In the genomic region with DNA sequence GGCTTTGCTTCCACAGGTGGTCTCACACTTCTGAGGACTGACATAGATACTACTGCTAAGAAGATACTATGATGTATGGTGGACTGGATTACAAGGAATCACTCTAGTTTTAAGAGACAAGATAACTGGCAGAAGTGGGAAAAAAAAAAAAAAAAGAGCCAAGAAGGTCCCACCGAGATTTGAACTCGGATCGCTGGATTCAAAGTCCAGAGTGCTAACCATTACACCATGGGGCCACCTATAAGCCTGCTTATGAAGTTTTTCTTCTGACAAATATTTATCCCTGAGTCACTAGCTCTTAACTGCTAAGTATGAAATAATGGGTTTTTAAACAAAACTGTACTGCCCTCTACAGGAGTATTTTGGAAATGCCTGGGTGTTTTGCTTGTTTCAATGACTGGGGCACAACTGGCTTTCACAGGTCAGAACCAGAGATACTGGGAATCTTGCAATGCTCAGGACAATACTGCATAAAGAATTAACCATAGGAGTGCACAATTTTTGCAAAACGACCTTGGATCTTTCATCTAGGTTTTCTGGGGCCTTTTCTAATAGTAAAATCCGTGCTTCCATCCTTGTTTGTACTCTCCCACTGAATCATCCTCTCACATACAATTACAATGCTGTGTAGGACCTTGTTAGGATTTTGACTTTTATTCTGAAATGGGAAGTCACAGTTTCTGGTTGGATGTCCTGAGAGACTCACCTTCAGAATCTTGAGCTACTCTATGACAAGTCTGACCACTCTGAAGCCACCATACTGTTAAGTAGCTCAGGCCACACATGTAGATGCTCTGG, we compare ENCODE assay signal across 8 cellular contexts.
DNase-seq lines count a peak whose midpoint lies in the region; ATAC-seq and TF ChIP-seq lines count a peak whose summit lies in the region.

No MANE protein-coding gene starts in this region.

- peak overlapping the region; percentile 11 for H3K27ac Mint-ChIP-seq in CD8-positive, alpha-beta T cell
- peak overlapping the region; percentile 60 for H3K27ac Mint-ChIP-seq in activated CD8-positive, alpha-beta memory T cell treated with anti-CD3 and anti-CD28 coated beads, Interleukin-2, amount 10 ng/mL, durations not matched to agents 7 days and 5 days

- no peaks in the 10 kb centered on the region for H3K9me3 Mint-ChIP-seq in CD8-positive, alpha-beta T cell
- no peaks in the 10 kb centered on the region for H3K9me3 Mint-ChIP-seq in activated CD8-positive, alpha-beta memory T cell treated with anti-CD3 and anti-CD28 coated beads, Interleukin-2, amount 10 ng/mL, durations not matched to agents 7 days and 5 days (ENCODE audit: low read depth)

- H3K4me3 ChIP-seq in CD8-positive, alpha-beta T cell (ENCODE audit: low read depth, low read length) = no peak overlapping the region
- peak overlapping the region; percentile 35 for H3K4me3 ChIP-seq in neuron (ENCODE audit: low read length)

- no peaks in the 10 kb centered on the region for H3K27me3 ChIP-seq in CD8-positive, alpha-beta T cell (ENCODE audit: insufficient read depth, low read length)
- no peaks in the 10 kb centered on the region for H3K27me3 ChIP-seq in neuron (ENCODE audit: insufficient read depth, low read length)

- H3K36me3 ChIP-seq in CD8-positive, alpha-beta T cell (ENCODE audit: insufficient read depth, low read length) = no peaks in the 10 kb centered on the region
- H3K36me3 ChIP-seq in neuron (ENCODE audit: insufficient read depth, low read length) = no peaks in the 10 kb centered on the region

- no peak overlapping the region for H3K4me3 Mint-ChIP-seq in CD8-positive, alpha-beta T cell
- no peak overlapping the region for H3K4me3 Mint-ChIP-seq in activated CD8-positive, alpha-beta memory T cell treated with anti-CD3 and anti-CD28 coated beads, Interleukin-2, amount 10 ng/mL, durations not matched to agents 7 days and 5 days

- H3K27me3 Mint-ChIP-seq in CD8-positive, alpha-beta T cell (ENCODE audit: low read depth) = peaks cover 7% of the 10 kb centered on the region
- H3K27me3 Mint-ChIP-seq in activated CD8-positive, alpha-beta memory T cell treated with anti-CD3 and anti-CD28 coated beads, Interleukin-2, amount 10 ng/mL, durations not matched to agents 7 days and 5 days = peaks cover 10% of the 10 kb centered on the region

- DNase-seq in CD8-positive, alpha-beta T cell = peak in 3 of 7 experiments; percentile 35 to 64 (median 39)
- peak; percentile 93 for DNase-seq in HS-5 (ENCODE audit: low read depth)
- peak; percentile 98 for DNase-seq in NCI-H748 treated with DMSO at 0.1 percent for 48 hours (lab: John Stamatoyannopoulos, UW)
- DNase-seq in activated CD8-positive, alpha-beta memory T cell treated with anti-CD3 and anti-CD28 coated beads, Interleukin-2, amount 10 ng/mL, durations not matched to agents 7 days and 5 days = peak; percentile 54
- DNase-seq in fibroblast of peridontal ligament (ENCODE audit: extremely low read depth) = peak; percentile 98

- H3K4me1 ChIP-seq in CD8-positive, alpha-beta T cell (ENCODE audit: insufficient read depth, low read length) = peaks cover 17% of the 10 kb centered on the region
- H3K4me1 ChIP-seq in neuron (ENCODE audit: insufficient read depth, low read length) = peaks cover 19% of the 10 kb centered on the region

- H3K36me3 Mint-ChIP-seq in CD8-positive, alpha-beta T cell = no peaks in the 10 kb centered on the region
- no peaks in the 10 kb centered on the region for H3K36me3 Mint-ChIP-seq in activated CD8-positive, alpha-beta memory T cell treated with anti-CD3 and anti-CD28 coated beads, Interleukin-2, amount 10 ng/mL, durations not matched to agents 7 days and 5 days

- CTCF ChIA-PET in CD8-positive, alpha-beta T cell (lab: Charles Lee) = interaction anchor here (0.6 to 2.8 kb wide), 30 partner anchors 8 to 1486 kb away, joined by 3 to 38 read pairs (median 4); a partner anchor contains a TSS
- CTCF ChIA-PET in activated CD8-positive, alpha-beta memory T cell treated with anti-CD3 and anti-CD28 coated beads, Interleukin-2, amount 10 ng/mL, durations not matched to agents 7 days and 5 days (lab: Charles Lee) = interaction anchor here (0.6 to 4.2 kb wide), 27 partner anchors 8 to 672 kb away, joined by 3 to 39 read pairs (median 4); a partner anchor contains a TSS

- H2AFZ ChIP-seq in neuron (ENCODE audit: low read depth, low read length) = peak overlapping the region; percentile 78

- intact Hi-C loops in CD8-positive, alpha-beta T cell (cut with DNase I, micrococcal nuclease) = loop anchor here (1.0 to 5.0 kb wide), 6 partner anchors 11 to 670 kb away; a partner anchor contains a TSS

- peak; percentile 75 for ATAC-seq in CD8-positive, alpha-beta T cell
- ATAC-seq in GM19035 (IDR thresholded peaks at IDR 0.05; ENCODE audit: unreplicated experiment) = peak; percentile 64
- ATAC-seq in activated CD8-positive, alpha-beta memory T cell treated with anti-CD3 and anti-CD28 coated beads, Interleukin-2, amount 10 ng/mL, durations not matched to agents 7 days and 5 days = peak; percentile 62
- ATAC-seq in HG02840 (IDR thresholded peaks at IDR 0.05; ENCODE audit: low FRiP score, unreplicated experiment) = no peak

- peaks cover 22% of the 10 kb centered on the region for H3K4me1 Mint-ChIP-seq in CD8-positive, alpha-beta T cell (ENCODE audit: low read depth)
- peaks cover 43% of the 10 kb centered on the region for H3K4me1 Mint-ChIP-seq in activated CD8-positive, alpha-beta memory T cell treated with anti-CD3 and anti-CD28 coated beads, Interleukin-2, amount 10 ng/mL, durations not matched to agents 7 days and 5 days

- H3K27ac ChIP-seq in CD8-positive, alpha-beta T cell (ENCODE audit: low read depth, low read length) = no peak overlapping the region

- no peaks in the 10 kb centered on the region for H3K9me3 ChIP-seq in CD8-positive, alpha-beta T cell (ENCODE audit: low read length)
- H3K9me3 ChIP-seq in neuron (ENCODE audit: low read length) = no peaks in the 10 kb centered on the region

- POLR2A ChIA-PET in CD8-positive, alpha-beta T cell (lab: Charles Lee) = interaction anchor here (0.9 to 5.2 kb wide), 13 partner anchors 13 to 669 kb away, joined by 3 to 41 read pairs (median 4); a partner anchor contains a TSS

- peak; percentile 80 for TF ChIP-seq CTCF in CD8-positive, alpha-beta T cell (IDR thresholded peaks at IDR 0.05)
